In genomic region chr10:63977329-63977923, GRCh38 we compare ENCODE assay signal across 8 cellular contexts.
A peak's percentile ranks its signal among the peaks of the same experiment; 100 is the strongest.
DNase-seq lines count a peak whose midpoint lies in the region; ATAC-seq and TF ChIP-seq lines count a peak whose summit lies in the region.

No MANE protein-coding gene starts in this region.

- ATAC-seq in GM21360 (IDR thresholded peaks at IDR 0.05; ENCODE audit: unreplicated experiment) = peak; percentile 61
- no peak for ATAC-seq in gastroesophageal sphincter

- no peak for TF ChIP-seq EP300 in gastroesophageal sphincter (IDR thresholded peaks at IDR 0.05)

- no peaks in the 10 kb centered on the region for H3K27me3 ChIP-seq in gastroesophageal sphincter

- no peaks in the 10 kb centered on the region for H3K36me3 ChIP-seq in gastroesophageal sphincter

- WGBS in gastroesophageal sphincter (ENCODE audit: low coverage in 1 of 2), 2 donors = 0 to 27% methylated on average over 1 of the region's 1 CpG

- no peak for TF ChIP-seq POLR2A in gastroesophageal sphincter (IDR thresholded peaks at IDR 0.05)

- H3K27ac ChIP-seq in gastroesophageal sphincter = no peak overlapping the region

- H3K4me3 ChIP-seq in skeletal muscle cell (ENCODE audit: low read depth, low read length) (no peak overlapping the region), gastroesophageal sphincter (no peak overlapping the region)

- H3K9me3 ChIP-seq in gastroesophageal sphincter = peaks cover 0 to 4% (median 0%) of the 10 kb centered on the region in 3 donors

- DNase-seq in NOMO-1 treated with DMSO at 0.1 percent for 48 hours (lab: John Stamatoyannopoulos, UW; ENCODE audit: unreplicated experiment) (peak; percentile 14), NOMO-1 treated with dmso at 0.1 percent for 144 hours (lab: John Stamatoyannopoulos, UW; ENCODE audit: unreplicated experiment) (no peak), HT-29 (ENCODE audit: low spot score) (peak; percentile 76), SW 1271 (lab: John Stamatoyannopoulos, UW) (peak; percentile 3 to 22), glomerular endothelial cell (ENCODE audit: extremely low read depth, low read depth, low spot score) (peak; percentile 14), skeletal muscle cell (ENCODE audit: low read depth) (peak; percentile 0)

- TF ChIP-seq CTCF in gastroesophageal sphincter (IDR thresholded peaks at IDR 0.05) = peak in 1 of 4 experiments; percentile 33

- H3K4me1 ChIP-seq in gastroesophageal sphincter = no peaks in the 10 kb centered on the region
